Comparison of ENCODE assay signal across 16 cellular contexts in genomic region chr18:59460060-59460395, GRCh38.
DNase-seq lines count a peak whose midpoint lies in the region; ATAC-seq and TF ChIP-seq lines count a peak whose summit lies in the region.
"Had no signal": no experiment of that assay in that cellular context is flagged by ENCODE, and none has a peak within 500 bp of the region (broad histone marks: within the 10 kb centered on the region; RNA-seq: fewer than 3 reads in every experiment).

No MANE protein-coding gene starts in this region.

- CTCF ChIA-PET in T-cell (lab: Charles Lee), result interaction anchor here (0.6 to 2.2 kb wide), 5 partner anchors 10 to 1089 kb away, joined by 3 to 12 read pairs (median 7); no protein-coding TSS in a partner anchor

- H3K4me1 ChIP-seq in osteoblast (ENCODE audit: insufficient read depth, low read length), result peaks cover 5% of the 10 kb centered on the region
- H3K4me1 ChIP-seq: HAP-1 had no signal

- H3K27ac Mint-ChIP-seq in T-cell, result no peak overlapping the region
- H3K27ac Mint-ChIP-seq: activated CD8-positive, alpha-beta T cell treated with anti-CD3 and anti-CD28 coated beads for 36 hours; activated T-helper 1 cell treated with anti-CD3 and anti-CD28 coated beads, Interleukin-12 subunit alpha, Interleukin-12 subunit beta, Interleukin-2, Interleukin-4 antibody, amounts not matched to agents 30 ng/mL and 10 ng/mL and 1 ng/mL, durations not matched to agents 14 hours and 24 hours and 36 hours; memory B cell had no signal

- no peaks in the 10 kb centered on the region for H3K36me3 Mint-ChIP-seq in T-cell
- H3K36me3 Mint-ChIP-seq: memory B cell had no signal

- DNase-seq in EH (ENCODE audit: low read depth) (peak; percentile 29), NCI-H2227 treated with DMSO at 0.1 percent for 48 hours (lab: John Stamatoyannopoulos, UW) (peak; percentile 62), fibroblast of villous mesenchyme (ENCODE audit: low read depth) (peak; percentile 6), osteoblast (ENCODE audit: insufficient read length, low spot score, missing footprints) (peak; percentile 66), NCI-H2171 treated with DMSO at 0.1 percent for 48 hours (lab: John Stamatoyannopoulos, UW) (no peak), T-cell (no peak)
- DNase-seq in stimulated activated CD4-positive, alpha-beta T cell treated with anti-CD3 and anti-CD28 coated beads, Interleukin-15, amount 100 ng/mL, for 24 hours, result no peak
- DNase-seq: activated CD8-positive, alpha-beta T cell treated with anti-CD3 and anti-CD28 coated beads for 36 hours; BE2C; caudate nucleus; effector CD8-positive, alpha-beta T cell; substantia nigra had no signal

- ATAC-seq in T-cell (replicated peaks in 1 of 4), result no peak
- ATAC-seq: activated CD8-positive, alpha-beta T cell treated with anti-CD3 and anti-CD28 coated beads for 36 hours; Panc1 had no signal

- H3K9me3 ChIP-seq in osteoblast (ENCODE audit: low read depth, low read length), result no peaks in the 10 kb centered on the region
- H3K9me3 ChIP-seq: BE2C, HAP-1 had no signal

- H4K20me1 ChIP-seq in osteoblast (ENCODE audit: insufficient read depth, low read length), result no peaks in the 10 kb centered on the region

- H3K4me2 ChIP-seq in osteoblast (ENCODE audit: insufficient read depth, low read length), result peak overlapping the region; percentile 7

- POLR2A ChIA-PET in T-cell (lab: Charles Lee), result no interaction called here

- peaks cover 8 to 9% of the 10 kb centered on the region in 2 donors for H3K27me3 Mint-ChIP-seq in T-cell

- no peak overlapping the region for H3K27ac ChIP-seq in osteoblast (ENCODE audit: low read depth, low read length)

- H3K36me3 ChIP-seq in osteoblast (ENCODE audit: insufficient read depth, low read length), result peaks cover 24% of the 10 kb centered on the region
- H3K36me3 ChIP-seq: BE2C, HAP-1 had no signal

- no peaks in the 10 kb centered on the region for H3K4me1 Mint-ChIP-seq in T-cell
- H3K4me1 Mint-ChIP-seq: memory B cell had no signal

- no peaks in the 10 kb centered on the region for H3K27me3 ChIP-seq in osteoblast (ENCODE audit: insufficient read depth, low read length)
- H3K27me3 ChIP-seq: BE2C had no signal

- H3K4me3 ChIP-seq in fibroblast of villous mesenchyme (ENCODE audit: low read depth, low read length) (no peak overlapping the region), osteoblast (ENCODE audit: insufficient read depth, low read length) (no peak overlapping the region)
- H3K4me3 ChIP-seq: HAP-1 had no signal

- H2AFZ ChIP-seq in osteoblast (ENCODE audit: low read length), result no peak overlapping the region

- no peaks in the 10 kb centered on the region for H3K79me2 ChIP-seq in osteoblast (ENCODE audit: insufficient read depth, low read length)

- H3K9me3 Mint-ChIP-seq in T-cell, result no peaks in the 10 kb centered on the region
- H3K9me3 Mint-ChIP-seq: activated CD8-positive, alpha-beta T cell treated with anti-CD3 and anti-CD28 coated beads for 36 hours; activated T-helper 1 cell treated with anti-CD3 and anti-CD28 coated beads, Interleukin-12 subunit alpha, Interleukin-12 subunit beta, Interleukin-2, Interleukin-4 antibody, amounts not matched to agents 30 ng/mL and 10 ng/mL and 1 ng/mL, durations not matched to agents 14 hours and 24 hours and 36 hours; memory B cell had no signal

- TF ChIP-seq CTCF in fibroblast of villous mesenchyme (IDR thresholded peaks at IDR 0.05; ENCODE audit: insufficient read depth, low read depth, low read length) (no peak), osteoblast (IDR thresholded peaks at IDR 0.05; ENCODE audit: extremely low read depth, low read depth, low read length) (no peak)

- H3K4me3 Mint-ChIP-seq in T-cell, result no peak overlapping the region
- H3K4me3 Mint-ChIP-seq: activated CD8-positive, alpha-beta T cell treated with anti-CD3 and anti-CD28 coated beads for 36 hours; activated T-helper 1 cell treated with anti-CD3 and anti-CD28 coated beads, Interleukin-12 subunit alpha, Interleukin-12 subunit beta, Interleukin-2, Interleukin-4 antibody, amounts not matched to agents 30 ng/mL and 10 ng/mL and 1 ng/mL, durations not matched to agents 14 hours and 24 hours and 36 hours; memory B cell had no signal

Comparison
In these comparisons a context has a peak if more than half of its experiments do, and no peak if none do; other contexts are left out.
1. DNase-seq: peak in EH (single experiment), NCI-H2227 treated with DMSO at 0.1 percent for 48 hours (single experiment), fibroblast of villous mesenchyme (single experiment) and osteoblast (single experiment); none in stimulated activated CD4-positive, alpha-beta T cell treated with anti-CD3 and anti-CD28 coated beads, Interleukin-15, amount 100 ng/mL, for 24 hours (single experiment), NCI-H2171 treated with DMSO at 0.1 percent for 48 hours (single experiment) and T-cell (0 of 34).